Comparison of ENCODE assay signal across 32 cellular contexts in the genomic region with DNA sequence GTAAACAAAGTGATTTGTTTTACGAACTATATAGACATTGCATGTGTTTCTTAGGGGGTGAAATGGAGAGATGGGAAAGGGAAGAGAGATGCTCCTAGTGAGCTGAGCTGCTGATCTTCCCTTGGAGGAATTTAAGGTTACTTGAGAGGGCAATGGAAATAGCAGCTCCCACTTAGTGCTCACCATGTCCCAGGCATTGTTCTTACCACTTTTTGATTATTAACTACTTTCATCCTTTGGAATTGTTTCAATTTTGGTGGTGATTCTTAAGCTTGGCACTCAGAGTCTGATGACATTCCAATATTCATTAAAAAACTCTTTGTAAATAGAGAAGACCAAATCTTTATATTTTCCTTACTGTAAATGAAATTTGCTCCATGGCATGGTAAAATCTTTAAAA.
DNase-seq lines count a peak whose midpoint lies in the region; TF ChIP-seq lines count a peak whose summit lies in the region.
"Had no signal": no experiment of that assay in that cellular context is flagged by ENCODE, and none has a peak within 500 bp of the region (broad histone marks: within the 10 kb centered on the region; RNA-seq: fewer than 3 reads in every experiment).

No MANE protein-coding gene starts in this region.

- no peaks in the 10 kb centered on the region for H3K27me3 Mint-ChIP-seq in endodermal cell (ENCODE audit: insufficient read depth)
- peaks cover 3% of the 10 kb centered on the region for H3K27me3 Mint-ChIP-seq in activated naive CD4-positive, alpha-beta T cell treated with anti-CD3 and anti-CD28 coated beads, Interleukin-2, amount 10 ng/mL, durations not matched to agents 7 days and 5 days
- H3K27me3 Mint-ChIP-seq: B cell; CD4-positive, alpha-beta memory T cell had no signal

- in situ Hi-C loops in GM23248 (cut with MboI), result no loop called here

- no peak for TF ChIP-seq CTCF in cardiac fibroblast (IDR thresholded peaks at IDR 0.05; ENCODE audit: low read depth, low read length)
- no peak for TF ChIP-seq CTCF in thyroid gland (IDR thresholded peaks at IDR 0.05)
- no peak for TF ChIP-seq CTCF in endodermal cell (conservative IDR thresholded peaks at IDR 0.05)

- H3K9ac ChIP-seq in GM23248, result no peak overlapping the region
- H3K9ac ChIP-seq in endodermal cell (ENCODE audit: extremely low read depth, low read length, poor library complexity, severe bottlenecking), result no peak overlapping the region

- no peaks in the 10 kb centered on the region for H4K20me1 ChIP-seq in GM23248 (ENCODE audit: insufficient read depth)

- H3K4me1 ChIP-seq in ACC112 (ENCODE audit: control insufficient read depth, insufficient read depth, low read length, unreplicated experiment) (peaks cover 46% of the 10 kb centered on the region), GM23248 (ENCODE audit: insufficient read depth) (peaks cover 48% of the 10 kb centered on the region), thyroid gland (peaks cover 5 to 9% of the 10 kb centered on the region in 2 donors), endodermal cell (ENCODE audit: control insufficient read depth, insufficient read depth, low read length) (no peaks in the 10 kb centered on the region)
- H3K4me1 ChIP-seq: breast epithelium, upper lobe of right lung had no signal

- H3K4me3 ChIP-seq in ACC112 (ENCODE audit: low read depth, low read length) (no peak overlapping the region), GM23248 (peak overlapping the region; percentile 1; the same call in 1 of the 2 replicates), cardiac fibroblast (replicated peaks in 1 of 2; ENCODE audit: low read depth in 2 of 2, low read length in 2 of 2) (no peak overlapping the region), thyroid gland (replicated peaks in 1 of 3) (no peak overlapping the region), endodermal cell (ENCODE audit: low read length) (no peak overlapping the region)
- H3K4me3 ChIP-seq: breast epithelium, lung, mucosa of descending colon, upper lobe of right lung had no signal

- H3K36me3 Mint-ChIP-seq in endodermal cell (ENCODE audit: low read depth), result peaks cover 75% of the 10 kb centered on the region
- H3K36me3 Mint-ChIP-seq in activated naive CD4-positive, alpha-beta T cell treated with anti-CD3 and anti-CD28 coated beads, Interleukin-2, amount 10 ng/mL, durations not matched to agents 7 days and 5 days, result no peaks in the 10 kb centered on the region
- H3K36me3 Mint-ChIP-seq: activated naive CD4-positive, alpha-beta T cell treated with anti-CD3 and anti-CD28 coated beads, Interleukin-2, amount 50 U/mL, for 72 hours; natural killer cell had no signal

- peaks cover 18% of the 10 kb centered on the region for H3F3A ChIP-seq in GM23248 (ENCODE audit: insufficient read depth)

- WGBS in GM23248 (ENCODE audit: low coverage in 1 of 2, low lambda C conversion rate in 2 of 2, missing lambda C conversion rate in 2 of 2), 2 experiments, result 50 to 57% methylated on average over 1 of the region's 1 CpG
- WGBS in thyroid gland, 2 donors, result 88 to 96% methylated on average over 1 of the region's 1 CpG
- 95 to 100% methylated on average over 1 of the region's 1 CpG for WGBS in endodermal cell (ENCODE audit: insufficient coverage in 1 of 2, insufficient read length in 1 of 2), 2 experiments

- H3K36me3 ChIP-seq in ACC112 (ENCODE audit: insufficient read depth, low read length), result peaks cover 26% of the 10 kb centered on the region
- H3K36me3 ChIP-seq in GM23248 (ENCODE audit: low read depth), result peaks cover 22% of the 10 kb centered on the region
- peaks cover 4 to 9% of the 10 kb centered on the region in 2 donors for H3K36me3 ChIP-seq in thyroid gland
- H3K36me3 ChIP-seq in endodermal cell (ENCODE audit: control insufficient read depth, insufficient read depth, low read length), result peaks cover 84% of the 10 kb centered on the region

- no peaks in the 10 kb centered on the region for H3K27me3 ChIP-seq in ACC112 (ENCODE audit: insufficient read depth, low read length)
- H3K27me3 ChIP-seq in GM23248 (replicated peaks; ENCODE audit: insufficient read depth), result no peaks in the 10 kb centered on the region
- H3K27me3 ChIP-seq in thyroid gland, result no peaks in the 10 kb centered on the region
- H3K27me3 ChIP-seq in endodermal cell (ENCODE audit: control insufficient read depth, insufficient read depth, low read length, poor library complexity, severe bottlenecking), result no peaks in the 10 kb centered on the region
- H3K27me3 ChIP-seq: breast epithelium, upper lobe of right lung had no signal

- H3K9me3 Mint-ChIP-seq in endodermal cell, result peaks cover 3% of the 10 kb centered on the region
- H3K9me3 Mint-ChIP-seq in activated naive CD4-positive, alpha-beta T cell treated with anti-CD3 and anti-CD28 coated beads, Interleukin-2, amount 10 ng/mL, durations not matched to agents 7 days and 5 days, result no peaks in the 10 kb centered on the region
- H3K9me3 Mint-ChIP-seq: activated naive CD4-positive, alpha-beta T cell treated with anti-CD3 and anti-CD28 coated beads, Interleukin-2, amount 50 U/mL, for 72 hours; activated T-helper 2 cell treated with anti-CD3 and anti-CD28 coated beads, Interferon-gamma antibody, Interleukin-2, Interleukin-4, amounts not matched to agents 10 μg/mL and 5 μg/mL and 100 μg/mL, durations not matched to agents 14 hours and 24 hours and 36 hours; natural killer cell had no signal

- H3K27ac ChIP-seq in ACC112 (ENCODE audit: low read depth, low read length), result peak overlapping the region; percentile 58
- H3K27ac ChIP-seq in GM23248, result peak overlapping the region; percentile 46
- no peak overlapping the region for H3K27ac ChIP-seq in thyroid gland
- no peak overlapping the region for H3K27ac ChIP-seq in endodermal cell (ENCODE audit: low read depth, low read length)
- H3K27ac ChIP-seq: 22Rv1, breast epithelium, upper lobe of right lung, VCaP had no signal

- CTCF ChIA-PET in activated naive CD4-positive, alpha-beta T cell treated with anti-CD3 and anti-CD28 coated beads, Interleukin-2, amount 10 ng/mL, durations not matched to agents 7 days and 5 days (lab: Charles Lee), result no interaction called here

- no peaks in the 10 kb centered on the region for H3K9me3 ChIP-seq in GM23248 (ENCODE audit: low read depth)
- H3K9me3 ChIP-seq in thyroid gland, result no peaks in the 10 kb centered on the region
- no peaks in the 10 kb centered on the region for H3K9me3 ChIP-seq in endodermal cell (ENCODE audit: control insufficient read depth, low read length)
- H3K9me3 ChIP-seq: breast epithelium, mucosa of descending colon, upper lobe of right lung had no signal

- no peaks in the 10 kb centered on the region for H3K4me1 Mint-ChIP-seq in endodermal cell
- no peaks in the 10 kb centered on the region for H3K4me1 Mint-ChIP-seq in activated naive CD4-positive, alpha-beta T cell treated with anti-CD3 and anti-CD28 coated beads, Interleukin-2, amount 10 ng/mL, durations not matched to agents 7 days and 5 days
- H3K4me1 Mint-ChIP-seq: B cell; CD4-positive, alpha-beta memory T cell; IgD-negative memory B cell; natural killer cell; stimulated activated naive B cell treated with anti-CD40 and anti-IgM and Interleukin-4, amounts not matched to agents 10 μg/mL and 1 μg/mL and 100 μg/mL, for 72 hours had no signal

- H2AFZ ChIP-seq in ACC112 (ENCODE audit: low read length, unreplicated experiment) (no peak overlapping the region), GM23248 (no peak overlapping the region)

- no peaks in the 10 kb centered on the region for H3K9me2 ChIP-seq in GM23248 (ENCODE audit: insufficient read depth)

- peak; percentile 63 for DNase-seq in GM23248
- peak; percentile 29 to 39 for DNase-seq in cardiac fibroblast (ENCODE audit: low read depth in 2 of 2)
- DNase-seq in iris pigment epithelial cell (ENCODE audit: low read depth), result peak; percentile 39
- no peak for DNase-seq in globus pallidus (ENCODE audit: low spot score)
- no peak for DNase-seq in thyroid gland
- no peak for DNase-seq in endodermal cell
- DNase-seq in activated naive CD4-positive, alpha-beta T cell treated with anti-CD3 and anti-CD28 coated beads, Interleukin-2, amount 10 ng/mL, durations not matched to agents 7 days and 5 days, result no peak
- DNase-seq: activated CD4-positive, alpha-beta T cell treated with anti-CD3 and anti-CD28 coated beads for 4 hours; activated CD8-positive, alpha-beta memory T cell treated with anti-CD3 and anti-CD28 coated beads for 24 hours; activated T-cell treated with anti-CD3 and anti-CD28 coated beads for 4 hours; amygdala; CD4-positive, alpha-beta memory T cell; foreskin melanocyte; mucosa of descending colon; natural killer cell; NCI-H446; NCI-H748 treated with DMSO at 0.1 percent for 48 hours; nucleus accumbens; SIG-M5; small intestine; stimulated activated naive B cell treated with anti-CD40 and anti-IgM and Interleukin-4, amounts not matched to agents 10 μg/mL and 1 μg/mL and 100 μg/mL, for 72 hours; substantia nigra; upper lobe of right lung had no signal

- TF ChIP-seq POLR2A in thyroid gland (IDR thresholded peaks at IDR 0.05), result no peak

- peaks cover 5% of the 10 kb centered on the region for H3K79me2 ChIP-seq in ACC112 (ENCODE audit: control insufficient read depth, insufficient read depth, low read length, unreplicated experiment)
- peaks cover 11% of the 10 kb centered on the region; the same call in 1 of the 2 replicates for H3K79me2 ChIP-seq in GM23248 (ENCODE audit: insufficient read depth)

- no peak overlapping the region for H3K27ac Mint-ChIP-seq in endodermal cell
- H3K27ac Mint-ChIP-seq in activated naive CD4-positive, alpha-beta T cell treated with anti-CD3 and anti-CD28 coated beads, Interleukin-2, amount 10 ng/mL, durations not matched to agents 7 days and 5 days, result no peak overlapping the region
- H3K27ac Mint-ChIP-seq: activated naive CD4-positive, alpha-beta T cell treated with anti-CD3 and anti-CD28 coated beads, Interleukin-2, amount 50 U/mL, for 72 hours; activated T-helper 2 cell treated with anti-CD3 and anti-CD28 coated beads, Interferon-gamma antibody, Interleukin-2, Interleukin-4, amounts not matched to agents 10 μg/mL and 5 μg/mL and 100 μg/mL, durations not matched to agents 14 hours and 24 hours and 36 hours; B cell; CD4-positive, alpha-beta memory T cell; IgD-negative memory B cell; natural killer cell; stimulated activated naive B cell treated with anti-CD40 and anti-IgM and Interleukin-4, amounts not matched to agents 10 μg/mL and 1 μg/mL and 100 μg/mL, for 72 hours had no signal

- intact Hi-C loops in thyroid gland (cut with DNase I), result no loop called here

- H3K4me3 Mint-ChIP-seq in endodermal cell, result no peak overlapping the region
- H3K4me3 Mint-ChIP-seq in activated naive CD4-positive, alpha-beta T cell treated with anti-CD3 and anti-CD28 coated beads, Interleukin-2, amount 10 ng/mL, durations not matched to agents 7 days and 5 days, result no peak overlapping the region
- H3K4me3 Mint-ChIP-seq: B cell; CD4-positive, alpha-beta memory T cell; IgD-negative memory B cell; natural killer cell; stimulated activated naive B cell treated with anti-CD40 and anti-IgM and Interleukin-4, amounts not matched to agents 10 μg/mL and 1 μg/mL and 100 μg/mL, for 72 hours had no signal

- H3K4me2 ChIP-seq in GM23248 (ENCODE audit: unreplicated experiment), result peak overlapping the region; percentile 9

Comparison
In these comparisons a context has a peak if more than half of its experiments do, and no peak if none do; other contexts are left out.
1. H3K27ac ChIP-seq: peak in ACC112 (single experiment) and GM23248 (single experiment); none in thyroid gland (0 of 3) and endodermal cell (single experiment).
2. DNase-seq: peak in GM23248 (single experiment), cardiac fibroblast (2 of 2) and iris pigment epithelial cell (single experiment); none in globus pallidus (single experiment), thyroid gland (0 of 2), endodermal cell (single experiment) and activated naive CD4-positive, alpha-beta T cell treated with anti-CD3 and anti-CD28 coated beads, Interleukin-2, amount 10 ng/mL, durations not matched to agents 7 days and 5 days (single experiment).